1 cellular context compared by ENCODE assay signal in the genomic region with DNA sequence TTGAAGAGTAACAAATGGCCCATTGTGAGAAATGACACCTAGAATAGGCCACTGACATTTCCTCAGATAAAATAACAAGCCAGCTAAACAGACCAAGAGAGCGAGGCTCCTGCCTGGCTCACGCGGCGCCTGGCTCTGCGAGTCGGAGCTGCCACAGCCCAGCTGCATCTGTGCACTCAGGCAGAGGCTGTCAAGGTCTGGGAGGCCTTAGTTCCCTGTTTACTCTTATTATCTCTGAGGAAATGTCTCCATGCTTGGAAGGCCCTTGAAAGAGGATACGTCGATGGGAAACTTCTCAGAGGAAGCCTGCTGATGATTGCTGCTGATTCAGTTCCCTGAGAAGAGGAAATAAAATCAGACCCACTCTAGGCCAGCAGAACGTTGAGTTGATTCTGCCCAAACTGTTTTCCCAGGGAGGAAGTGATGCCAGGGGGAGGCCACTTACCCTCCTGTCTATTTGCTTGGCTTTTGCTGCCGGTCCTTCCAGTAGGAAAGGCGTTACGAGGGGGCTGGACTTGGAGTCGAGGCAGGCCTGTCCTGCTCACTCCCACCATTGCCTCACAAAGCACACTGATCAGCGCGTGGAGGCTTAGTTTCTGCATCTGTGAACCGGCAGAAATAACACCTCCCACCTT.
TF ChIP-seq lines count a peak whose summit lies in the region.

No MANE protein-coding gene starts in this region.

TF ChIP-seq in WTC11, 78 proteins besides CTCF, POLR2A, EP300 and RAD21 (continued from another document):
- TF ChIP-seq FOXP4 (CRISPR knock-in tag; IDR thresholded peaks at IDR 0.05): no peak
- no peak for TF ChIP-seq ZNF121 (CRISPR knock-in tag; IDR thresholded peaks at IDR 0.05)
- no peak for TF ChIP-seq TEAD4 (CRISPR knock-in tag; IDR thresholded peaks at IDR 0.05)
- TF ChIP-seq, protein P1, sequence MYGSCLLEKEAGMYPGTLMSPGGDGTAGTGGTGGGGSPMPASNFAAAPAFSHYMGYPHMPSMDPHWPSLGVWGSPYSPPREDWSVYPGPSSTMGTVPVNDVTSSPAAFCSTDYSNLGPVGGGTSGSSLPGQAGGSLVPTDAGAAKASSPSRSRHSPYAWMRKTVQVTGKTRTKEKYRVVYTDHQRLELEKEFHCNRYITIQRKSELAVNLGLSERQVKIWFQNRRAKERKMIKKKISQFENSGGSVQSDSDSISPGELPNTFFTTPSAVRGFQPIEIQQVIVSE (CRISPR knock-in tag; IDR thresholded peaks at IDR 0.05; ENCODE audit: borderline replicate concordance): no peak
